In genomic region chr19:21328885-21329605, GRCh38 we compare ENCODE assay signal across 1 cellular context.
TF ChIP-seq lines count a peak whose summit lies in the region.

ZNF708 (minus strand) TSS chr19:21329410; CDS start chr19:21329212, 198 bp downstream.

TF ChIP-seq in HCT116, 20 proteins besides CTCF, POLR2A, EP300 and RAD21 (continued from another document):
- TF ChIP-seq ATF3 (IDR thresholded peaks at IDR 0.05) = no peak
- no peak for TF ChIP-seq FOSL1 (IDR thresholded peaks at IDR 0.05; ENCODE audit: low read depth)
- peak; percentile 26; the same call in 1 of the 2 replicates for TF ChIP-seq SIN3A (IDR thresholded peaks at IDR 0.05; ENCODE audit: low read depth)
- TF ChIP-seq MAX (IDR thresholded peaks at IDR 0.05) = no peak
- no peak for TF ChIP-seq EZH2phosphoT487 (IDR thresholded peaks at IDR 0.05; ENCODE audit: borderline replicate concordance)
- no peak for TF ChIP-seq JUND (IDR thresholded peaks at IDR 0.05)
- peak; percentile 79 for TF ChIP-seq POLR2AphosphoS5 (IDR thresholded peaks at IDR 0.05; ENCODE audit: low read depth, low read length)
- no peak for TF ChIP-seq EZH2 (IDR thresholded peaks at IDR 0.05)
